Comparison of ENCODE assay signal across 8 cellular contexts in genomic region chr2:189580267-189580661, GRCh38. TPM values are rescaled to one million over a fixed set of nuclear protein-coding genes. Genes with fewer than 3 reads are reported as not detected.
DNase-seq lines count a peak whose midpoint lies in the region; ATAC-seq and TF ChIP-seq lines count a peak whose summit lies in the region.

No MANE protein-coding gene starts in this region.

- no peaks in the 10 kb centered on the region for H3K36me3 ChIP-seq in A673 (ENCODE audit: insufficient read depth, low read length, poor library complexity, severe bottlenecking)
- peaks cover 0 to 17% of the 10 kb centered on the region in 2 donors for H3K36me3 ChIP-seq in psoas muscle (ENCODE audit: insufficient read depth in 1 of 2, low read depth in 1 of 2)

- peaks cover 49% of the 10 kb centered on the region for H3K4me1 Mint-ChIP-seq in activated naive CD4-positive, alpha-beta T cell treated with anti-CD3 and anti-CD28 coated beads for 36 hours (ENCODE audit: low read depth)

- peaks cover 5% of the 10 kb centered on the region for H3K4me1 ChIP-seq in A673 (ENCODE audit: insufficient read depth, low read length, poor library complexity, severe bottlenecking)
- H3K4me1 ChIP-seq in right cardiac atrium (ENCODE audit: control insufficient read depth, insufficient read depth, low read length) = peaks cover 5% of the 10 kb centered on the region
- H3K4me1 ChIP-seq in psoas muscle = peaks cover 42% of the 10 kb centered on the region

- no TSS peak for BruUV-seq in A673 (replicated peaks; lab: Mats Ljungman, UMichigan)

- peak; percentile 53 for ATAC-seq in GM19438 (IDR thresholded peaks at IDR 0.05; ENCODE audit: low read depth, unreplicated experiment)
- ATAC-seq in right cardiac atrium = peak; percentile 23 to 48
- peak; percentile 44 to 58 (median 52) for ATAC-seq in psoas muscle

- CTCF ChIA-PET in A673 (lab: Charles Lee) = no interaction called here
- CTCF ChIA-PET in activated naive CD4-positive, alpha-beta T cell treated with anti-CD3 and anti-CD28 coated beads for 36 hours (lab: Charles Lee) = interaction anchor here (0.8 to 1.9 kb wide), 5 partner anchors 27 to 94 kb away, joined by 3 to 4 read pairs (median 3); partner anchors contain the start of genes ANKAR and ASNSD1

- peaks cover 13% of the 10 kb centered on the region for H3K27me3 ChIP-seq in A673 (replicated peaks; ENCODE audit: insufficient read depth, low read depth, low read length, poor library complexity)
- H3K27me3 ChIP-seq in right cardiac atrium (ENCODE audit: control insufficient read depth, insufficient read depth) = no peaks in the 10 kb centered on the region
- no peaks in the 10 kb centered on the region for H3K27me3 ChIP-seq in psoas muscle (ENCODE audit: insufficient read depth in 3 of 3, low read length in 2 of 3)

- DNase-seq in A673 (ENCODE audit: low spot score) = no peak
- peak; percentile 55 for DNase-seq in NCI-H146 (lab: John Stamatoyannopoulos, UW)
- DNase-seq in activated naive CD4-positive, alpha-beta T cell treated with anti-CD3 and anti-CD28 coated beads for 36 hours = peak; percentile 55
- DNase-seq in right cardiac atrium = peak; percentile 45 to 72 (median 64)
- peak; percentile 21 to 56 for DNase-seq in psoas muscle
- DNase-seq in epidermal melanocyte (ENCODE audit: insufficient read length, low spot score) = no peak
- DNase-seq in LoVo (ENCODE audit: low spot score) = no peak

- peak overlapping the region; percentile 82 for H3K27ac Mint-ChIP-seq in activated naive CD4-positive, alpha-beta T cell treated with anti-CD3 and anti-CD28 coated beads for 36 hours

- no peaks in the 10 kb centered on the region for H3K9me3 Mint-ChIP-seq in activated naive CD4-positive, alpha-beta T cell treated with anti-CD3 and anti-CD28 coated beads for 36 hours

- intact Hi-C loops in A673 (cut with micrococcal nuclease; ENCODE audit: unreplicated experiment) = no loop called here
- intact Hi-C loops in activated naive CD4-positive, alpha-beta T cell treated with anti-CD3 and anti-CD28 coated beads for 36 hours (cut with micrococcal nuclease) = loop anchor here (1.0 to 5.0 kb wide), 7 partner anchors 10 to 278 kb away; partner anchors contain the start of genes ORMDL1, OSGEPL1, PMS1 and WDR75
- intact Hi-C loops in right cardiac atrium (cut with DNase I) = no loop called here
- intact Hi-C loops in psoas muscle (cut with DNase I) = loop anchor here in 1 of 2 donors (2.0 kb wide), 1 partner anchor 33 kb away; no protein-coding TSS in a partner anchor

- WGBS in right cardiac atrium = under 1% methylated on average over 13 of the region's 13 CpGs
- WGBS in psoas muscle, 3 donors = 0 to 2% (median 1%) methylated on average over 13 of the region's 13 CpGs

- peaks cover 5% of the 10 kb centered on the region for H3K27me3 Mint-ChIP-seq in activated naive CD4-positive, alpha-beta T cell treated with anti-CD3 and anti-CD28 coated beads for 36 hours (ENCODE audit: low read depth)

- H3K36me3 Mint-ChIP-seq in activated naive CD4-positive, alpha-beta T cell treated with anti-CD3 and anti-CD28 coated beads for 36 hours (ENCODE audit: low read depth) = no peaks in the 10 kb centered on the region

- H3K9me3 ChIP-seq in A673 (ENCODE audit: low read depth, low read length, poor library complexity, severe bottlenecking) = no peaks in the 10 kb centered on the region
- H3K9me3 ChIP-seq in right cardiac atrium (ENCODE audit: control insufficient read depth, low read length) = no peaks in the 10 kb centered on the region
- H3K9me3 ChIP-seq in psoas muscle = no peaks in the 10 kb centered on the region

- H3K27ac ChIP-seq in A673 (ENCODE audit: low read depth, low read length, poor library complexity, severe bottlenecking) (no peak overlapping the region), right cardiac atrium (ENCODE audit: low read length) (peak overlapping the region; percentile 87), psoas muscle (peak overlapping the region; percentile 96)

- peak overlapping the region; percentile 85 for H3K4me3 Mint-ChIP-seq in activated naive CD4-positive, alpha-beta T cell treated with anti-CD3 and anti-CD28 coated beads for 36 hours

- no peak for TF ChIP-seq CTCF in A673 (conservative IDR thresholded peaks at IDR 0.05; ENCODE audit: low read depth, low read length)
- TF ChIP-seq CTCF in psoas muscle (IDR thresholded peaks at IDR 0.05) = no peak

- POLR2A ChIA-PET in A673 (lab: Charles Lee; ENCODE audit: low non-redundant PET) = no interaction called here

- peak overlapping the region; percentile 55 for H3K4me3 ChIP-seq in A673 (ENCODE audit: low read depth, low read length, poor library complexity, severe bottlenecking)
- peak overlapping the region; percentile 79 for H3K4me3 ChIP-seq in right cardiac atrium (ENCODE audit: low read length)
- peak overlapping the region; percentile 82 for H3K4me3 ChIP-seq in psoas muscle

RNA-seq across cellular contexts. Expression of gene SLC40A1, which starts 0.3 kb away (rescaled TPM):
- total RNA-seq in A673 (2021) (1.5 and 1.9 TPM in 2 replicates), right cardiac atrium (10 to 100 TPM; 50.5 to 86.9 (median 73.9) TPM), psoas muscle (10 to 100 TPM; 21.5 to 65.7 (median 34.6) TPM)
- total RNA-seq in activated naive CD4-positive, alpha-beta T cell treated with anti-CD3 and anti-CD28 coated beads for 36 hours = 1 to 10 TPM; 3.8 to 4.1 TPM
- polyA plus RNA-seq in right cardiac atrium (32.2 TPM), psoas muscle (10 to 100 TPM in 2 of 3 donors, 1 to 10 TPM in 1; 8.4 to 49.1 (median 19.4) TPM)

Comparison
In these comparisons a context has a peak if more than half of its experiments do, and no peak if none do; other contexts are left out.
1. DNase-seq: peak in NCI-H146 (single experiment), activated naive CD4-positive, alpha-beta T cell treated with anti-CD3 and anti-CD28 coated beads for 36 hours (single experiment), right cardiac atrium (3 of 3) and psoas muscle (2 of 2); none in A673 (single experiment), epidermal melanocyte (single experiment) and LoVo (single experiment).
2. Peak in every context shown above with its lines, with median percentiles within 50 percentile points of each other: H3K4me3 ChIP-seq and ATAC-seq.